ENCODE assay signal across 9 cellular contexts in the genomic region with DNA sequence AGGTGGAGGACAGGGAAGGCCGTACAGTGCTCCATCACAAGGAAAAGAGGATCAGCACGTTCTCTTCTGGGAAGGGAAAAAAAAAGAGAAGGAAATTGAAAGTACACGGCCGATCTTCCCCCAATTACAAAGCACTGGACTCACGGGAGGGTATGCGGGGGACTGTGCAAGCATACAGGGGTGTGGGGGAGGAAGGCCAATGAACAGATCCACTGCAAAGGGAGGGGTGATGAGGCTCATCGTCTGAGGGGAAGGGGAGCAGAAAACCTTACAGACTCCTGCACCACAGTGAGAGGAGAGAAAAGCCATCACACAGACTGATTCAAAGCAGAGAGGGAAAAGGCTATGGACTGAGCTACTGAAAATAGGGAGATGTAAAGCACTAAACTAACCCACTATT. TPM values are rescaled to one million over a fixed set of nuclear protein-coding genes. Genes with fewer than 3 reads are reported as not detected.
DNase-seq lines count a peak whose midpoint lies in the region; ATAC-seq and TF ChIP-seq lines count a peak whose summit lies in the region.
"Had no signal": no experiment of that assay in that cellular context is flagged by ENCODE, and none has a peak within 500 bp of the region (broad histone marks: within the 10 kb centered on the region; RNA-seq: fewer than 3 reads in every experiment).

No MANE protein-coding gene starts in this region.

- H3K9me3 Mint-ChIP-seq in HFFc6 (no peaks in the 10 kb centered on the region), brain (peaks cover 0 to 5% (median 0%) of the 10 kb centered on the region in 5 experiments), mesothelial cell of epicardium (peaks cover 21% of the 10 kb centered on the region)

- peaks cover 33% of the 10 kb centered on the region for H3K36me3 Mint-ChIP-seq in HFFc6 (ENCODE audit: low read depth)
- no peaks in the 10 kb centered on the region for H3K36me3 Mint-ChIP-seq in brain
- H3K36me3 Mint-ChIP-seq in mesothelial cell of epicardium, result peaks cover 6% of the 10 kb centered on the region

- H3K27ac Mint-ChIP-seq in HFFc6 (peak overlapping the region; percentile 96), brain (peak overlapping the region; percentile 64 to 95 (median 78)), mesothelial cell of epicardium (peak overlapping the region; percentile 72)

- peak overlapping the region; percentile 87 for H3K4me3 Mint-ChIP-seq in HFFc6
- peak overlapping the region; percentile 86 to 92 (median 92) for H3K4me3 Mint-ChIP-seq in brain
- H3K4me3 Mint-ChIP-seq in mesothelial cell of epicardium, result peak overlapping the region; percentile 83

- H3K4me1 Mint-ChIP-seq in HFFc6 (ENCODE audit: low read depth) (peaks cover 63% of the 10 kb centered on the region), brain (peaks cover 50% of the 10 kb centered on the region), mesothelial cell of epicardium (peaks cover 24% of the 10 kb centered on the region)

- no peak for ATAC-seq in HG02623 (IDR thresholded peaks at IDR 0.05; ENCODE audit: unreplicated experiment)

- no peak for TF ChIP-seq CTCF in 22Rv1 (IDR thresholded peaks at IDR 0.05)
- TF ChIP-seq CTCF in HFFc6 (IDR thresholded peaks at IDR 0.05), result no peak
- no peak for TF ChIP-seq CTCF in brain (conservative IDR thresholded peaks at IDR 0.05)
- TF ChIP-seq CTCF in mesothelial cell of epicardium (IDR thresholded peaks at IDR 0.05; ENCODE audit: unreplicated experiment), result no peak

- H3K27me3 Mint-ChIP-seq in HFFc6 (ENCODE audit: insufficient read depth), result peaks cover 5% of the 10 kb centered on the region; the same call in 1 of the 2 replicates
- peaks cover 2% of the 10 kb centered on the region for H3K27me3 Mint-ChIP-seq in brain
- no peaks in the 10 kb centered on the region for H3K27me3 Mint-ChIP-seq in mesothelial cell of epicardium (ENCODE audit: low read depth)

- peak overlapping the region; percentile 76; the same call in 1 of the 2 replicates for H3K27ac ChIP-seq in 22Rv1

- DNase-seq in HFFc6 (no peak), mesothelial cell of epicardium (ENCODE audit: low spot score in 2 of 2, unreplicated experiment in 2 of 2) (no peak), NCI-H82 treated with DMSO at 0.1 percent for 48 hours (lab: John Stamatoyannopoulos, UW; ENCODE audit: unreplicated experiment) (no peak), HPDE6-E6E7 (ENCODE audit: extremely low spot score) (no peak)
- no peak for DNase-seq in activated CD4-positive, alpha-beta T cell treated with anti-CD3 and anti-CD28 coated beads, Interleukin-2, amount 50 U/mL, for 4 hours
- DNase-seq: GDM1 had no signal

RNA-seq across cellular contexts. Expression of gene ELK1, which starts 1.1 kb away (rescaled TPM):
- total RNA-seq in HFFc6 (2021; fragmentation: NEBNext Ultra II Directional; extraction: Animal tissue kit (Norgen Biotek cat#: 25700)), result 10 to 100 TPM; 42.8 to 49.1 (median 45.7) TPM
- polyA plus RNA-seq in brain (ENCODE audit: insufficient read depth, low read depth, low replicate concordance), result 74.2 TPM
- 34.6 to 35.4 TPM (median 35.0 TPM) in 3 replicates for total RNA-seq in mesothelial cell of epicardium

RNA-seq across cellular contexts. Expression of gene UXT, which starts 9.7 kb away (rescaled TPM):
- total RNA-seq in HFFc6 (2021; fragmentation: NEBNext Ultra II Directional; extraction: Animal tissue kit (Norgen Biotek cat#: 25700)), result 100 to 1,000 TPM in 4 of 6 experiments, 10 to 100 TPM in 2; 94.9 to 104 (median 101) TPM
- 215 TPM for polyA plus RNA-seq in brain (ENCODE audit: insufficient read depth, low read depth, low replicate concordance)
- total RNA-seq in mesothelial cell of epicardium, result 70.1 to 71.5 TPM (median 71.4 TPM) in 3 replicates

RNA-seq across cellular contexts. Expression of gene CFP, which starts 19.6 kb away (rescaled TPM):
- total RNA-seq in HFFc6 (2021; fragmentation: NEBNext Ultra II Directional; extraction: Animal tissue kit (Norgen Biotek cat#: 25700)), result under 1 TPM; 0.05 to 0.28 (median 0.13) TPM
- polyA plus RNA-seq in brain (ENCODE audit: insufficient read depth, low read depth, low replicate concordance), result 1.1 TPM
- 0.97 to 1.2 TPM (median 0.99 TPM) in 3 replicates for total RNA-seq in mesothelial cell of epicardium

RNA-seq across cellular contexts. Expression of gene SYN1, which starts 29.6 kb away (rescaled TPM):
- under 1 TPM in 5 of 6 experiments, not detected in 1; 0.13 to 0.31 (median 0.19) TPM for total RNA-seq in HFFc6 (2021; fragmentation: NEBNext Ultra II Directional; extraction: Animal tissue kit (Norgen Biotek cat#: 25700))
- polyA plus RNA-seq in brain (ENCODE audit: insufficient read depth, low read depth, low replicate concordance), result 275 TPM
- 3.7 to 4.4 TPM (median 4.2 TPM) in 3 replicates for total RNA-seq in mesothelial cell of epicardium
